ENCODE assay signal across 1 cellular context in genomic region chr7:101133621-101134398, GRCh38.
TF ChIP-seq lines count a peak whose summit lies in the region.

No MANE protein-coding gene starts in this region.

TF ChIP-seq in HepG2, 621 proteins besides CTCF, POLR2A, EP300 and RAD21 (continued from another document):
- TF ChIP-seq ZNF691 (CRISPR knock-in tag; IDR thresholded peaks at IDR 0.05; ENCODE audit: borderline replicate concordance, low read depth) (0 out of 2 replicates have a peak, but pooled peaks have one; percentile 31), CHD4 (IDR thresholded peaks at IDR 0.05; ENCODE audit: borderline replicate concordance, low read length) (no peak), NFKB2 (CRISPR knock-in tag; IDR thresholded peaks at IDR 0.05; ENCODE audit: borderline replicate concordance) (peak; percentile 42; the same call in 1 of the 2 replicates), HNRNPL (IDR thresholded peaks at IDR 0.05; ENCODE audit: low read depth, low read length) (0 out of 2 replicates have a peak, but pooled peaks have one; percentile 33), ZFP36L1 (CRISPR knock-in tag; IDR thresholded peaks at IDR 0.05) (no peak), GATA4 (IDR thresholded peaks at IDR 0.05; ENCODE audit: borderline replicate concordance, low read depth) (0 out of 2 replicates have a peak, but pooled peaks have one; percentile 3), MIER3 (CRISPR knock-in tag; IDR thresholded peaks at IDR 0.05; ENCODE audit: borderline replicate concordance) (no peak), POLR2G (IDR thresholded peaks at IDR 0.05; ENCODE audit: low read depth, low read length) (peak; percentile 27)
